Comparison of ENCODE assay signal across 9 cellular contexts in genomic region chr3:172449468-172450149, GRCh38. TPM values are rescaled to one million over a fixed set of nuclear protein-coding genes. Genes with fewer than 3 reads are reported as not detected.
DNase-seq lines count a peak whose midpoint lies in the region; ATAC-seq, FAIRE-seq and TF ChIP-seq lines count a peak whose summit lies in the region.
"Had no signal": no experiment of that assay in that cellular context is flagged by ENCODE, and none has a peak within 500 bp of the region (broad histone marks: within the 10 kb centered on the region; RNA-seq: fewer than 3 reads in every experiment).

No MANE protein-coding gene starts in this region.

- H3K4me3 ChIP-seq in A549, result no peak overlapping the region
- peak overlapping the region; percentile 4; the same call in 1 of the 2 replicates for H3K4me3 ChIP-seq in H7 (ENCODE audit: insufficient read depth, low read depth, low read length)
- H3K4me3 ChIP-seq in GM12878, result no peak overlapping the region

- TF ChIP-seq EP300 in A549 (IDR thresholded peaks at IDR 0.05), result no peak
- TF ChIP-seq EP300 in GM12878 (IDR thresholded peaks at IDR 0.05; ENCODE audit: borderline replicate concordance in 1 of 2, control insufficient read depth in 1 of 2, low read depth in 2 of 2, low read length in 2 of 2), result no peak

- H3K4me2 ChIP-seq in A549 (no peak overlapping the region), GM12878 (ENCODE audit: control insufficient read depth, insufficient read depth) (no peak overlapping the region)

- no peak overlapping the region for H3K9ac ChIP-seq in GM12878 (ENCODE audit: control insufficient read depth, insufficient read depth, low read length)

- H3K36me3 ChIP-seq in H7 (replicated peaks; ENCODE audit: control insufficient read depth, insufficient read depth, low read length) (no peaks in the 10 kb centered on the region), GM12878 (ENCODE audit: control insufficient read depth in 2 of 2, insufficient read depth in 2 of 2, low read length in 1 of 2) (no peaks in the 10 kb centered on the region)

- H3K9me3 ChIP-seq in A549, result no peaks in the 10 kb centered on the region
- H3K9me3 ChIP-seq in GM12878 (replicated peaks; ENCODE audit: control insufficient read depth, insufficient read depth, low read length), result no peaks in the 10 kb centered on the region; the same call in 2 of the 3 replicates

- POLR2A ChIA-PET in A549 (lab: Yijun Ruan, JAX), result no interaction called here
- POLR2A ChIA-PET in GM12878 (lab: Charles Lee), result no interaction called here

- SMC1A ChIA-PET in GM12878 (lab: Charles Lee; ENCODE audit: uncharacterized antibody, unreplicated experiment), result interaction anchor here (0.7 kb wide), 1 partner anchor 523 kb away, joined by 3 read pairs; no protein-coding TSS in a partner anchor

- TF ChIP-seq RAD21 in A549 (conservative IDR thresholded peaks at IDR 0.05 in 1 of 2, IDR thresholded peaks at IDR 0.05 in 1 of 2) (no peak), GM12878 (IDR thresholded peaks at IDR 0.05; ENCODE audit: insufficient read depth, low read depth, low read length) (no peak)

- no TSS peak for BruUV-seq in GM12878 (replicated peaks; lab: Mats Ljungman, UMichigan)

- no peak overlapping the region for H2AFZ ChIP-seq in GM12878 (ENCODE audit: control insufficient read depth, low read depth, low read length)

- DNase-seq in A549 (ENCODE audit: low read depth in 1 of 2, low spot score in 1 of 2), result no peak
- peak; percentile 81 for DNase-seq in H7
- DNase-seq in GM12878 (ENCODE audit: low read depth, low spot score), result no peak
- DNase-seq in kidney glomerular epithelial cell (lab: John Stamatoyannopoulos, UW), result peak; percentile 30

- H3K4me1 ChIP-seq in A549, result no peaks in the 10 kb centered on the region
- H3K4me1 ChIP-seq in GM12878 (ENCODE audit: control insufficient read depth, insufficient read depth, low read length), result no peaks in the 10 kb centered on the region

- TF ChIP-seq POLR2A in A549 (IDR thresholded peaks at IDR 0.05; ENCODE audit: low read length) (no peak), GM12878 (IDR thresholded peaks at IDR 0.05; ENCODE audit: low read depth, low read length) (no peak)

- 81% methylated on average over 34 of the region's 34 CpGs for WGBS in A549 (ENCODE audit: missing lambda C conversion rate)
- 46% methylated on average over 34 of the region's 34 CpGs for WGBS in GM12878 (ENCODE audit: insufficient coverage, insufficient replicate concordance, low lambda C conversion rate, missing lambda C conversion rate)

- in situ Hi-C loops in GM12878 (cut with MboI), result no loop called here

- no peak for ATAC-seq in A549
- no peak for ATAC-seq in GM12878
- no peak for ATAC-seq in GM21619 (IDR thresholded peaks at IDR 0.05; ENCODE audit: unreplicated experiment)
- no peak for ATAC-seq in HG03045 (IDR thresholded peaks at IDR 0.05; ENCODE audit: unreplicated experiment)
- no peak for ATAC-seq in HG02852 (IDR thresholded peaks at IDR 0.05; ENCODE audit: unreplicated experiment)
- no peak for ATAC-seq in GM21390 (IDR thresholded peaks at IDR 0.05; ENCODE audit: unreplicated experiment)

- H3K27me3 ChIP-seq in H7 (ENCODE audit: control insufficient read depth, insufficient read depth, low read length) (peaks cover 50% of the 10 kb centered on the region), GM12878 (replicated peaks in 1 of 2; ENCODE audit: control insufficient read depth in 2 of 2, insufficient read depth in 2 of 2, low read length in 1 of 2) (peaks cover 18 to 25% of the 10 kb centered on the region in 2 experiments)

- no peaks in the 10 kb centered on the region for H4K20me1 ChIP-seq in GM12878 (ENCODE audit: control insufficient read depth, insufficient read depth)

- no peaks in the 10 kb centered on the region for H3K79me2 ChIP-seq in GM12878 (ENCODE audit: control insufficient read depth, insufficient read depth, low read length)

- H3K27ac ChIP-seq in A549 (no peak overlapping the region), GM12878 (ENCODE audit: control insufficient read depth, insufficient read depth) (no peak overlapping the region)

- FAIRE-seq in A549 (lab: Jason Lieb, UNC), result no peak
- no peak for FAIRE-seq in GM12878 (lab: Jason Lieb, UNC)
- FAIRE-seq: endometrium had no signal

- TF ChIP-seq CTCF in A549 (IDR thresholded peaks at IDR 0.05), result no peak
- TF ChIP-seq CTCF in GM12878 (IDR thresholded peaks at IDR 0.05 in 2 of 3, conservative IDR thresholded peaks at IDR 0.05 in 1 of 3; ENCODE audit: control insufficient read depth in 2 of 3, extremely low read depth in 1 of 3, insufficient read depth in 1 of 3, low read depth in 3 of 3, low read length in 3 of 3), result no peak

- CTCF ChIA-PET in A549 (lab: Yijun Ruan, JAX) (interaction anchor here (0.6 kb wide), 1 partner anchor 1502 kb away, joined by 3 read pairs; no protein-coding TSS in a partner anchor), GM12878 (lab: Yijun Ruan, JAX) (no interaction called here)

- intact Hi-C loops in GM12878 (cut with micrococcal nuclease; ENCODE audit: unreplicated experiment), result no loop called here

- RAD21 ChIA-PET in GM12878 (lab: Charles Lee; ENCODE audit: unreplicated experiment), result no interaction called here

TF ChIP-seq in GM12878, 131 proteins besides CTCF, POLR2A, EP300 and RAD21:
- TF ChIP-seq REST (IDR thresholded peaks at IDR 0.05; ENCODE audit: low read depth, low read length) (peak; percentile 84; the same call in 1 of the 2 replicates), BACH1 (IDR thresholded peaks at IDR 0.05; ENCODE audit: borderline replicate concordance) (no peak)

RNA-seq across cellular contexts. Expression of gene GHSR, which starts 1.4 kb away (rescaled TPM):
- not detected in 2 replicates for polyA plus RNA-seq in A549 (2011; rRNA removed)
- polyA plus RNA-seq in A549 (2012; cell fraction: cytosol; rRNA removed), result not detected in 2 replicates
- not detected in 2 replicates for polyA plus RNA-seq in A549 (2012; cell fraction: nucleus; rRNA removed)
- polyA plus RNA-seq in A549 (2017; fragmentation: RNase III; extraction: RNeasy Plus Mini Kit Qiagen cat#74134 plus additional on column Dnase treatment), result not detected in 3 replicates
- polyA minus RNA-seq in A549 (2011; rRNA and poly(A)+ RNA removed), result not detected in 2 replicates
- not detected in 2 replicates for total RNA-seq in H7 (2014; rRNA removed; shearing (Covaris generic))
- total RNA-seq in GM12878 (2013; cell fraction: nucleolus; rRNA removed), result not detected in 2 replicates
- not detected in 2 replicates for total RNA-seq in GM12878 (2014; rRNA removed)
- total RNA-seq in GM12878 (2014; rRNA removed; fragmentation: Illumina TruSeq; extraction: Trizol), result not detected in 2 replicates
- not detected in 2 replicates for total RNA-seq in GM12878 (2021)
- polyA plus RNA-seq in GM12878 (2011; ENCODE audit: low read depth), result not detected
- polyA plus RNA-seq in GM12878 (2011; rRNA removed), result not detected in 2 replicates
- polyA plus RNA-seq in GM12878 (2011; cell fraction: cytosol; rRNA removed), result not detected in 2 replicates
- polyA plus RNA-seq in GM12878 (2011; cell fraction: nucleus; rRNA removed), result not detected in 2 replicates
- polyA plus RNA-seq in GM12878 (2012), result not detected in 2 replicates
- polyA plus RNA-seq in GM12878 (2014; fragmentation: Illumina TruSeq; extraction: Trizol), result not detected in 2 replicates
- not detected for polyA plus RNA-seq in GM12878 (2014; fragmentation: Nextera tagmentation; extraction: Ambion mirVana)
- polyA plus RNA-seq in GM12878 (2014; rRNA removed), result not detected in 2 replicates
- polyA plus RNA-seq in GM12878 (2016; fragmentation: Nextera tagmentation; extraction: Ambion mirVana), result not detected
- polyA minus RNA-seq in GM12878 (2011; rRNA and poly(A)+ RNA removed), result not detected in 2 replicates
- not detected in 2 replicates for polyA minus RNA-seq in GM12878 (2011; cell fraction: cytosol; rRNA and poly(A)+ RNA removed)
- polyA minus RNA-seq in GM12878 (2011; cell fraction: nucleus; rRNA and poly(A)+ RNA removed), result not detected in 2 replicates

Comparison
In these comparisons a context has a peak if more than half of its experiments do, and no peak if none do; other contexts are left out.
1. DNase-seq: peak in H7 (single experiment) and kidney glomerular epithelial cell (single experiment); none in A549 (0 of 2) and GM12878 (single experiment).
2. Of the 24 proteins assayed by ChIP-seq in both GM12878 and A549: peak only in GM12878: none; only in A549: none; in both: REST; in neither: 23.